Comparison of ENCODE assay signal across 27 cellular contexts in the genomic region with DNA sequence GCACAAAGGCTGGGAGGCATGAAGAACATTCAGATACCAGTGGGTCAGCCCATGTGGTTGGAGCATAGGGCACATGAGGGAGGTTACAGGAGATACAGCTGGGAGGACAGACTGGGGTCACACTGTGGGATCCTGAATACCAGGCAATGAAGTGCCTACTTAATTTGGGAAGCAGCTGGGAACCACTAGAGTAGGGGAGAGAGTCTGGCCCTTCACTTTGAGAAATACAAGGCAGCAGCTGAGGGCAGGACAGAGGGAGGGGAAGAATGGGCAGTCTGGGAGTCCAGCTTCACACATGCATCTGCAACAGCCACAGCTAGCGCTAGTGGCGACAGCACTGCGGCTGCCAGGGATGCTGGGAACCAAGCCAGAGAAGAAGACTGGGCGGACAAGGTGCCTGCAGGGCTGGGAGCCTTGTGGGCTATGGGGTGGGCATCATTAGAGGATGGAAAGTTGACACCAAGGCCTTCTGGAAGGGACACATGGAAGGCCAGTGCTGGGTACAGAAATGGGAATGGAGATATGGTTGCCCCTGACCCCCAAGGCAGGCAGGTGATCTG. TPM values are rescaled to one million over a fixed set of nuclear protein-coding genes. Genes with fewer than 3 reads are reported as not detected.
DNase-seq lines count a peak whose midpoint lies in the region; ATAC-seq, FAIRE-seq and TF ChIP-seq lines count a peak whose summit lies in the region.
"Had no signal": no experiment of that assay in that cellular context is flagged by ENCODE, and none has a peak within 500 bp of the region (broad histone marks: within the 10 kb centered on the region; RNA-seq: fewer than 3 reads in every experiment).

No MANE protein-coding gene starts in this region.

- 95% methylated on average over 4 of the region's 4 CpGs; no CpG with 5 or more reads in 1 of the 2 experiments for WGBS in H1 (ENCODE audit: extremely low coverage in 1 of 2, insufficient coverage in 1 of 2, insufficient read length in 1 of 2, insufficient replicate concordance in 2 of 2, low coverage in 1 of 2, low lambda C conversion rate in 2 of 2, missing lambda C conversion rate in 1 of 2), 2 experiments

- H4K91ac ChIP-seq in H1 (replicated peaks; ENCODE audit: insufficient read length, low read length): peak overlapping the region; percentile 27

- H3K79me1 ChIP-seq in H1 (ENCODE audit: low read depth, low read length): no peaks in the 10 kb centered on the region

- TF ChIP-seq POLR2A in H1 (IDR thresholded peaks at IDR 0.05; ENCODE audit: control extremely low read depth in 1 of 2, low read depth in 2 of 2, low read length in 2 of 2): no peak

- no peaks in the 10 kb centered on the region for H3K23me2 ChIP-seq in H1 (ENCODE audit: low read depth, low read length)

- ATAC-seq in stimulated activated effector memory CD8-positive, alpha-beta T cell treated with anti-CD3 and anti-CD28 coated beads, Interleukin-12 subunit alpha, Interleukin-12 subunit beta, amount 100 ng/mL, for 72 hours: peak; percentile 16
- ATAC-seq in GM21529 (IDR thresholded peaks at IDR 0.05; ENCODE audit: unreplicated experiment): no peak
- ATAC-seq: activated naive CD8-positive, alpha-beta T cell treated with anti-CD3 and anti-CD28 coated beads, Interleukin-2, amount 50 U/mL, for 24 hours; GM23338 had no signal

- TF ChIP-seq RAD21 in H1 (IDR thresholded peaks at IDR 0.05 in 1 of 2, conservative IDR thresholded peaks at IDR 0.05 in 1 of 2; ENCODE audit: low read depth in 2 of 2, low read length in 2 of 2): no peak

- CTCF ChIA-PET in H1 (lab: Charles Lee; ENCODE audit: partially characterized antibody): interaction anchor here (0.9 to 14.0 kb wide), 7 partner anchors 15 to 65 kb away, joined by 3 to 177 read pairs (median 3); partner anchors contain the start of gene SCUBE2

- no peak overlapping the region for H3K23ac ChIP-seq in H1 (ENCODE audit: insufficient read length)

- FAIRE-seq in H1 (lab: Jason Lieb, UNC): no peak
- FAIRE-seq: K562 had no signal

- H3K9ac ChIP-seq in H1 (replicated peaks in 1 of 4; ENCODE audit: extremely low read depth in 1 of 4, low read depth in 3 of 4, low read length in 3 of 4): no peak overlapping the region

- H3K4me3 ChIP-seq in H1 (ENCODE audit: extremely low read depth in 1 of 4, insufficient read depth in 2 of 4, low read depth in 3 of 4, low read length in 4 of 4): no peak overlapping the region
- H3K4me3 ChIP-seq: GM23338, K562, suprapubic skin, vagina had no signal

- H4K8ac ChIP-seq in H1 (ENCODE audit: extremely low read depth, insufficient read depth, low read length): no peak overlapping the region

- no peak overlapping the region for H2BK20ac ChIP-seq in H1 (ENCODE audit: low read length)

- H3K9me3 Mint-ChIP-seq in stimulated activated effector memory CD8-positive, alpha-beta T cell treated with anti-CD3 and anti-CD28 coated beads, Interleukin-12 subunit alpha, Interleukin-12 subunit beta, amount 100 ng/mL, for 72 hours: no peaks in the 10 kb centered on the region
- H3K9me3 Mint-ChIP-seq: activated CD4-positive, alpha-beta T cell treated with anti-CD3 and anti-CD28 coated beads, Interleukin-2, amount 10 ng/mL, durations not matched to agents 7 days and 5 days; activated naive CD8-positive, alpha-beta T cell treated with anti-CD3 and anti-CD28 coated beads, Interleukin-2, amount 50 U/mL, for 24 hours; CD14-positive monocyte; dendritic cell treated with granulocyte-macrophage colony-stimulating factor and Interleukin-4, amounts not matched to agents 40 ng/mL and 50 ng/mL, for 4 days; GM23338 had no signal

- TF ChIP-seq EP300 in H1 (IDR thresholded peaks at IDR 0.05; ENCODE audit: borderline replicate concordance in 1 of 2, low read depth in 2 of 2, low read length in 2 of 2): no peak

- H2AFZ ChIP-seq in H1 (ENCODE audit: low read length): no peak overlapping the region
- H2AFZ ChIP-seq: GM23338 had no signal

- no peak overlapping the region for H2BK5ac ChIP-seq in H1 (ENCODE audit: low read depth, low read length)

- no peak overlapping the region for H2BK12ac ChIP-seq in H1 (ENCODE audit: low read depth, low read length)

- no peaks in the 10 kb centered on the region for H3K36me3 Mint-ChIP-seq in stimulated activated effector memory CD8-positive, alpha-beta T cell treated with anti-CD3 and anti-CD28 coated beads, Interleukin-12 subunit alpha, Interleukin-12 subunit beta, amount 100 ng/mL, for 72 hours
- H3K36me3 Mint-ChIP-seq: CD14-positive monocyte had no signal

- H3K79me2 ChIP-seq in H1 (ENCODE audit: control insufficient read depth in 1 of 2, insufficient read depth in 2 of 2, low read length in 2 of 2): no peaks in the 10 kb centered on the region

- H3K9me3 ChIP-seq in H1 (ENCODE audit: insufficient read depth in 2 of 2, low read depth in 1 of 2, low read length in 1 of 2): no peaks in the 10 kb centered on the region
- H3K9me3 ChIP-seq: neutrophil, suprapubic skin, vagina had no signal

- POLR2A ChIA-PET in H1 (lab: Charles Lee; ENCODE audit: partially characterized antibody): interaction anchor here (1.4 kb wide), 1 partner anchor 15 kb away, joined by 3 read pairs; no protein-coding TSS in a partner anchor

- no peak overlapping the region for H3K4me3 Mint-ChIP-seq in stimulated activated effector memory CD8-positive, alpha-beta T cell treated with anti-CD3 and anti-CD28 coated beads, Interleukin-12 subunit alpha, Interleukin-12 subunit beta, amount 100 ng/mL, for 72 hours
- H3K4me3 Mint-ChIP-seq: activated CD4-positive, alpha-beta T cell treated with anti-CD3 and anti-CD28 coated beads, Interleukin-2, amount 10 ng/mL, durations not matched to agents 7 days and 5 days; activated naive CD8-positive, alpha-beta T cell treated with anti-CD3 and anti-CD28 coated beads, Interleukin-2, amount 50 U/mL, for 24 hours; CD14-positive monocyte; dendritic cell treated with granulocyte-macrophage colony-stimulating factor and Interleukin-4, amounts not matched to agents 40 ng/mL and 50 ng/mL, for 4 days; GM23338 had no signal

- no peak overlapping the region for H3K27ac Mint-ChIP-seq in stimulated activated effector memory CD8-positive, alpha-beta T cell treated with anti-CD3 and anti-CD28 coated beads, Interleukin-12 subunit alpha, Interleukin-12 subunit beta, amount 100 ng/mL, for 72 hours
- H3K27ac Mint-ChIP-seq: activated CD4-positive, alpha-beta T cell treated with anti-CD3 and anti-CD28 coated beads, Interleukin-2, amount 10 ng/mL, durations not matched to agents 7 days and 5 days; activated naive CD8-positive, alpha-beta T cell treated with anti-CD3 and anti-CD28 coated beads, Interleukin-2, amount 50 U/mL, for 24 hours; dendritic cell treated with granulocyte-macrophage colony-stimulating factor and Interleukin-4, amounts not matched to agents 40 ng/mL and 50 ng/mL, for 4 days; GM23338 had no signal

- H3K36me3 ChIP-seq in H1 (ENCODE audit: control insufficient read depth in 2 of 4, insufficient read depth in 4 of 4, low read length in 3 of 4): no peaks in the 10 kb centered on the region
- H3K36me3 ChIP-seq: neutrophil, suprapubic skin, vagina had no signal

- no peak overlapping the region for H2BK15ac ChIP-seq in H1 (ENCODE audit: low read length)

- no peak overlapping the region for H3K14ac ChIP-seq in H1 (ENCODE audit: insufficient read length)

- H3K27me3 ChIP-seq in H1 (replicated peaks in 1 of 4; ENCODE audit: control insufficient read depth in 3 of 4, extremely low read depth in 1 of 4, insufficient read depth in 3 of 4, low read length in 3 of 4): no peaks in the 10 kb centered on the region
- H3K27me3 ChIP-seq: vagina had no signal

- H3K4ac ChIP-seq in H1 (replicated peaks; ENCODE audit: insufficient read length, low read depth, low read length): peak overlapping the region; percentile 20

- no peak overlapping the region for H2BK120ac ChIP-seq in H1 (replicated peaks; ENCODE audit: low read depth, low read length)

- no peak overlapping the region for H3K4me2 ChIP-seq in H1 (ENCODE audit: insufficient read depth in 1 of 2, low read depth in 2 of 2, low read length in 2 of 2)
- H3K4me2 ChIP-seq: GM23338 had no signal

- no peaks in the 10 kb centered on the region for H3K4me1 Mint-ChIP-seq in stimulated activated effector memory CD8-positive, alpha-beta T cell treated with anti-CD3 and anti-CD28 coated beads, Interleukin-12 subunit alpha, Interleukin-12 subunit beta, amount 100 ng/mL, for 72 hours
- H3K4me1 Mint-ChIP-seq: activated CD4-positive, alpha-beta T cell treated with anti-CD3 and anti-CD28 coated beads, Interleukin-2, amount 10 ng/mL, durations not matched to agents 7 days and 5 days; activated naive CD8-positive, alpha-beta T cell treated with anti-CD3 and anti-CD28 coated beads, Interleukin-2, amount 50 U/mL, for 24 hours had no signal

- no peak overlapping the region for H4K5ac ChIP-seq in H1 (ENCODE audit: insufficient read length, low read depth, low read length)

- no peaks in the 10 kb centered on the region for H4K20me1 ChIP-seq in H1 (replicated peaks in 1 of 2; ENCODE audit: control insufficient read depth in 1 of 2, insufficient read depth in 2 of 2, low read length in 2 of 2)

- H3K18ac ChIP-seq in H1 (ENCODE audit: extremely low read depth, low read length): no peak overlapping the region

- no peak overlapping the region for H3K56ac ChIP-seq in H1 (replicated peaks; ENCODE audit: insufficient read length, low read depth, low read length)

- TF ChIP-seq CTCF in H1 (IDR thresholded peaks at IDR 0.05; ENCODE audit: control extremely low read depth in 1 of 3, insufficient read depth in 1 of 3, low read depth in 1 of 3, low read length in 3 of 3): no peak

- peak; percentile 26 for DNase-seq in activated CD8-positive, alpha-beta memory T cell treated with anti-CD3 and anti-CD28 coated beads for 24 hours
- no peak for DNase-seq in activated CD8-positive, alpha-beta memory T cell treated with anti-CD3 and anti-CD28 coated beads, Interleukin-2, amount 50 U/mL, for 48 hours
- peak; percentile 8 for DNase-seq in NCI-H2029 treated with DMSO at 0.1 percent for 48 hours (lab: John Stamatoyannopoulos, UW)
- no peak for DNase-seq in H1 (ENCODE audit: low read depth in 1 of 2, low spot score in 2 of 2)
- no peak for DNase-seq in stimulated activated effector memory CD8-positive, alpha-beta T cell treated with anti-CD3 and anti-CD28 coated beads, Interleukin-12 subunit alpha, Interleukin-12 subunit beta, amount 100 ng/mL, for 72 hours (ENCODE audit: low spot score in 2 of 2)
- DNase-seq in activated CD4-positive, alpha-beta T cell treated with anti-CD3 and anti-CD28 coated beads for 4 hours: no peak
- no peak for DNase-seq in NCI-H526 (lab: John Stamatoyannopoulos, UW)
- DNase-seq: ACHN; activated CD4-positive, alpha-beta T cell treated with anti-CD3 and anti-CD28 coated beads, Interleukin-2, amount 10 ng/mL, durations not matched to agents 7 days and 5 days; activated effector memory CD4-positive, alpha-beta T cell treated with anti-CD3 and anti-CD28 coated beads, Interleukin-2, amount 50 U/mL, for 16 hours; activated naive CD8-positive, alpha-beta T cell treated with anti-CD3 and anti-CD28 coated beads, Interleukin-2, amount 50 U/mL, for 24 hours; DMS153; GF-D8; MV-4-11; NCI-H1930; NCI-H526 treated with DMSO at 0.1 percent for 48 hours; retina; SIG-M5 had no signal

- peaks cover 0 to 7% (median under 1%) of the 10 kb centered on the region in 4 experiments; a peak in 2 of 7 replicates for H3K4me1 ChIP-seq in H1 (replicated peaks in 1 of 4; ENCODE audit: control insufficient read depth in 3 of 4, insufficient read depth in 4 of 4, low read length in 3 of 4)

- H3K27ac ChIP-seq in H1 (ENCODE audit: low read depth, low read length): no peak overlapping the region
- H3K27ac ChIP-seq: neutrophil, suprapubic skin, vagina had no signal

- no peak overlapping the region for H2AK5ac ChIP-seq in H1 (ENCODE audit: low read depth, low read length)

RNA-seq across cellular contexts. Expression of gene SCUBE2, which starts 15.9 kb away (rescaled TPM):
- total RNA-seq in H1 (2021; fragmentation: NEBNext Ultra II Directional; extraction: Animal tissue kit (Norgen Biotek cat#: 25700)): 0.42 and 1.2 TPM in 2 replicates
- polyA plus RNA-seq in H1 (2011; rRNA removed): 0.29 and 1.1 TPM in 2 replicates
- 0.63 TPM for polyA plus RNA-seq in H1 (2011; cell fraction: cytosol; rRNA removed)
- 0.90 TPM for polyA plus RNA-seq in H1 (2011; cell fraction: nucleus; rRNA removed)
- 1.1 to 2.0 TPM (median 1.8 TPM) in 4 replicates for polyA plus RNA-seq in H1 (2012, experiment 1 of 2)
- polyA plus RNA-seq in H1 (2012, experiment 2 of 2): 0.26 TPM
- 0.61 TPM for polyA plus RNA-seq in H1 (2013, experiment 1 of 2)
- polyA plus RNA-seq in H1 (2013, experiment 2 of 2): 0.31 TPM
- 0.50 and 2.0 TPM in 2 replicates for polyA minus RNA-seq in H1 (2011; rRNA and poly(A)+ RNA removed)
- not detected for polyA minus RNA-seq in H1 (2011; cell fraction: cytosol; rRNA and poly(A)+ RNA removed)
- 0.20 TPM for polyA minus RNA-seq in H1 (2011; cell fraction: nucleus; rRNA and poly(A)+ RNA removed)
- total RNA-seq: T-helper 1 cell treated with Interleukin-12 subunit alpha and Interleukin-12 subunit beta and Interleukin-4 antibody, amounts not matched to agents 30 ng/mL and 1 ng/mL, for 36 hours had no signal

Comparison
In these comparisons a context has a peak if more than half of its experiments do, and no peak if none do; other contexts are left out.
1. DNase-seq: peak in activated CD8-positive, alpha-beta memory T cell treated with anti-CD3 and anti-CD28 coated beads for 24 hours (single experiment) and NCI-H2029 treated with DMSO at 0.1 percent for 48 hours (single experiment); none in activated CD8-positive, alpha-beta memory T cell treated with anti-CD3 and anti-CD28 coated beads, Interleukin-2, amount 50 U/mL, for 48 hours (single experiment), H1 (0 of 2), stimulated activated effector memory CD8-positive, alpha-beta T cell treated with anti-CD3 and anti-CD28 coated beads, Interleukin-12 subunit alpha, Interleukin-12 subunit beta, amount 100 ng/mL, for 72 hours (0 of 2), activated CD4-positive, alpha-beta T cell treated with anti-CD3 and anti-CD28 coated beads for 4 hours (0 of 2) and NCI-H526 (0 of 2).